1 cellular context compared by ENCODE assay signal in the genomic region with DNA sequence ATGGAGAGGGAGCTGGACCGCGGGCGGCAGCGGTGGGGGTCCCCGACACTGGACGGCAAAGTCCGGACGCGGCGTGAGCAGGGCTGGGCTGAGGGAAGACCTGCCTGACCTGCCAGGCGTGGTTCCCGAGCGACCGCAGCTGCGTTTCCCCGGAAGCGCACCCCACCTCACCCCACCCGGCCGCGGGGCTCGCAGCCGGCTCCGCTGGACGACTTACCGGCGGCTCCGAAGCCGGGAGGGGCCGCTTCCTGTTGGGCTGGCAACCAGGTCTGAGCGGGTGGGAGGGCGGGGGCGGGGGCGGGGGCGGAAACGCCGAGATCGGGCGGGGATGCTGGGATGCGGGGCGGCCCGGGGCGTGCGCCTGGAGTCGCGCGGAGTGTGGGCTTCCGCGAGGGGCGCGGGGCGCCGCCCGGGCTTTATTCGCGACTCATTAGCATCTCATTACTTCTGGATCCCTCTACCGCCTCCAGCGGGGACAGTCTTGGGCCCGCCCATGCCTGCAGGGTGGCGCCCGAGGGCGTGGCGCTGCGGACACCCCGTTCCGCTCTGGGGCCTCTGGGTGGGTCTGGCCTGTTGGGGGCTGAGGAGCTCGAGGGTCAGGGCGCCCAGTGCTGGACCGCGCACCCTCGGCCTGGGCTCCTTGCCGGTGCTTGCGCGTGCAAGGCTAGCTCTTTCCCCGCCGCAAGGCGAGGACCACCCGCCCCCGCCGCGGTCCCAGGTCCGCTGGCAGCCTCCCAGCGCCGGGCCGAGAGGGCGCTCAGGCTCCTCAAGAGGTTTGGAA.
TF ChIP-seq lines count a peak whose summit lies in the region.

A gene with protein sequence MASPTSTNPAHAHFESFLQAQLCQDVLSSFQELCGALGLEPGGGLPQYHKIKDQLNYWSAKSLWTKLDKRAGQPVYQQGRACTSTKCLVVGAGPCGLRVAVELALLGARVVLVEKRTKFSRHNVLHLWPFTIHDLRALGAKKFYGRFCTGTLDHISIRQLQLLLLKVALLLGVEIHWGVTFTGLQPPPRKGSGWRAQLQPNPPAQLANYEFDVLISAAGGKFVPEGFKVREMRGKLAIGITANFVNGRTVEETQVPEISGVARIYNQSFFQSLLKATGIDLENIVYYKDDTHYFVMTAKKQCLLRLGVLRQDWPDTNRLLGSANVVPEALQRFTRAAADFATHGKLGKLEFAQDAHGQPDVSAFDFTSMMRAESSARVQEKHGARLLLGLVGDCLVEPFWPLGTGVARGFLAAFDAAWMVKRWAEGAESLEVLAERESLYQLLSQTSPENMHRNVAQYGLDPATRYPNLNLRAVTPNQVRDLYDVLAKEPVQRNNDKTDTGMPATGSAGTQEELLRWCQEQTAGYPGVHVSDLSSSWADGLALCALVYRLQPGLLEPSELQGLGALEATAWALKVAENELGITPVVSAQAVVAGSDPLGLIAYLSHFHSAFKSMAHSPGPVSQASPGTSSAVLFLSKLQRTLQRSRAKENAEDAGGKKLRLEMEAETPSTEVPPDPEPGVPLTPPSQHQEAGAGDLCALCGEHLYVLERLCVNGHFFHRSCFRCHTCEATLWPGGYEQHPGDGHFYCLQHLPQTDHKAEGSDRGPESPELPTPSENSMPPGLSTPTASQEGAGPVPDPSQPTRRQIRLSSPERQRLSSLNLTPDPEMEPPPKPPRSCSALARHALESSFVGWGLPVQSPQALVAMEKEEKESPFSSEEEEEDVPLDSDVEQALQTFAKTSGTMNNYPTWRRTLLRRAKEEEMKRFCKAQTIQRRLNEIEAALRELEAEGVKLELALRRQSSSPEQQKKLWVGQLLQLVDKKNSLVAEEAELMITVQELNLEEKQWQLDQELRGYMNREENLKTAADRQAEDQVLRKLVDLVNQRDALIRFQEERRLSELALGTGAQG (minus strand): TSS at position 271 of the 781 bp plus-strand sequence. CDS start 1,576 bp downstream, outside the sequence.

TF ChIP-seq in HepG2, 621 proteins besides CTCF, POLR2A, EP300 and RAD21 (continued from another document and continues in another):
- TF ChIP-seq, protein P1, sequence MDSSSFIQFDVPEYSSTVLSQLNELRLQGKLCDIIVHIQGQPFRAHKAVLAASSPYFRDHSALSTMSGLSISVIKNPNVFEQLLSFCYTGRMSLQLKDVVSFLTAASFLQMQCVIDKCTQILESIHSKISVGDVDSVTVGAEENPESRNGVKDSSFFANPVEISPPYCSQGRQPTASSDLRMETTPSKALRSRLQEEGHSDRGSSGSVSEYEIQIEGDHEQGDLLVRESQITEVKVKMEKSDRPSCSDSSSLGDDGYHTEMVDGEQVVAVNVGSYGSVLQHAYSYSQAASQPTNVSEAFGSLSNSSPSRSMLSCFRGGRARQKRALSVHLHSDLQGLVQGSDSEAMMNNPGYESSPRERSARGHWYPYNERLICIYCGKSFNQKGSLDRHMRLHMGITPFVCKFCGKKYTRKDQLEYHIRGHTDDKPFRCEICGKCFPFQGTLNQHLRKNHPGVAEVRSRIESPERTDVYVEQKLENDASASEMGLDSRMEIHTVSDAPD (CRISPR knock-in tag; IDR thresholded peaks at IDR 0.05): no peak
- TF ChIP-seq ZNF235 (CRISPR knock-in tag; IDR thresholded peaks at IDR 0.05; ENCODE audit: borderline replicate concordance) (no peak), WIZ (CRISPR knock-in tag; IDR thresholded peaks at IDR 0.05) (no peak), RFX3 (CRISPR knock-in tag; IDR thresholded peaks at IDR 0.05) (no peak), ZFP36L2 (CRISPR knock-in tag; IDR thresholded peaks at IDR 0.05) (no peak), ESRRA (CRISPR knock-in tag; IDR thresholded peaks at IDR 0.05; ENCODE audit: low read depth) (no peak), ZNF207 (IDR thresholded peaks at IDR 0.05; ENCODE audit: borderline replicate concordance) (no peak), NFIC (IDR thresholded peaks at IDR 0.05; ENCODE audit: low read length) (no peak), CENPX (CRISPR knock-in tag; IDR thresholded peaks at IDR 0.05) (no peak), ZNF24 (IDR thresholded peaks at IDR 0.05) (no peak), ZNF773 (CRISPR knock-in tag; IDR thresholded peaks at IDR 0.05; ENCODE audit: borderline replicate concordance) (peak; percentile 18; the same call in 1 of the 2 replicates), ATRX (CRISPR knock-in tag; IDR thresholded peaks at IDR 0.05; ENCODE audit: borderline replicate concordance) (no peak), HNRNPUL1 (IDR thresholded peaks at IDR 0.05; ENCODE audit: low read depth, low read length) (no peak), HDAC2 (CRISPR knock-in tag; IDR thresholded peaks at IDR 0.05) (no peak), DR1 (CRISPR knock-in tag; IDR thresholded peaks at IDR 0.05) (no peak), ZNF556 (CRISPR knock-in tag; IDR thresholded peaks at IDR 0.05; ENCODE audit: borderline replicate concordance) (no peak; the same call in 1 of the 2 replicates), DPF2 (CRISPR knock-in tag; IDR thresholded peaks at IDR 0.05; ENCODE audit: borderline replicate concordance, low read depth) (no peak), MAFF (IDR thresholded peaks at IDR 0.05; ENCODE audit: low read depth, low read length) (no peak), NFIB (CRISPR knock-in tag; IDR thresholded peaks at IDR 0.05; ENCODE audit: borderline replicate concordance) (no peak), ZNF530 (CRISPR knock-in tag; IDR thresholded peaks at IDR 0.05; ENCODE audit: low read depth) (no peak), ZNF496 (CRISPR knock-in tag; IDR thresholded peaks at IDR 0.05; ENCODE audit: insufficient replicate concordance) (no peak), NCOA1 (CRISPR knock-in tag; IDR thresholded peaks at IDR 0.05) (0 out of 2 replicates have a peak, but pooled peaks have one; percentile 55), ZNF326 (CRISPR knock-in tag; IDR thresholded peaks at IDR 0.05; ENCODE audit: borderline replicate concordance) (no peak), ZNF598 (CRISPR knock-in tag; IDR thresholded peaks at IDR 0.05; ENCODE audit: borderline replicate concordance) (no peak), ARNTL (CRISPR knock-in tag; IDR thresholded peaks at IDR 0.05) (no peak)
- TF ChIP-seq, protein P2, sequence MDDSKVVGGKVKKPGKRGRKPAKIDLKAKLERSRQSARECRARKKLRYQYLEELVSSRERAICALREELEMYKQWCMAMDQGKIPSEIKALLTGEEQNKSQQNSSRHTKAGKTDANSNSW (CRISPR knock-in tag; IDR thresholded peaks at IDR 0.05; ENCODE audit: borderline replicate concordance): no peak
- TF ChIP-seq, protein P3, sequence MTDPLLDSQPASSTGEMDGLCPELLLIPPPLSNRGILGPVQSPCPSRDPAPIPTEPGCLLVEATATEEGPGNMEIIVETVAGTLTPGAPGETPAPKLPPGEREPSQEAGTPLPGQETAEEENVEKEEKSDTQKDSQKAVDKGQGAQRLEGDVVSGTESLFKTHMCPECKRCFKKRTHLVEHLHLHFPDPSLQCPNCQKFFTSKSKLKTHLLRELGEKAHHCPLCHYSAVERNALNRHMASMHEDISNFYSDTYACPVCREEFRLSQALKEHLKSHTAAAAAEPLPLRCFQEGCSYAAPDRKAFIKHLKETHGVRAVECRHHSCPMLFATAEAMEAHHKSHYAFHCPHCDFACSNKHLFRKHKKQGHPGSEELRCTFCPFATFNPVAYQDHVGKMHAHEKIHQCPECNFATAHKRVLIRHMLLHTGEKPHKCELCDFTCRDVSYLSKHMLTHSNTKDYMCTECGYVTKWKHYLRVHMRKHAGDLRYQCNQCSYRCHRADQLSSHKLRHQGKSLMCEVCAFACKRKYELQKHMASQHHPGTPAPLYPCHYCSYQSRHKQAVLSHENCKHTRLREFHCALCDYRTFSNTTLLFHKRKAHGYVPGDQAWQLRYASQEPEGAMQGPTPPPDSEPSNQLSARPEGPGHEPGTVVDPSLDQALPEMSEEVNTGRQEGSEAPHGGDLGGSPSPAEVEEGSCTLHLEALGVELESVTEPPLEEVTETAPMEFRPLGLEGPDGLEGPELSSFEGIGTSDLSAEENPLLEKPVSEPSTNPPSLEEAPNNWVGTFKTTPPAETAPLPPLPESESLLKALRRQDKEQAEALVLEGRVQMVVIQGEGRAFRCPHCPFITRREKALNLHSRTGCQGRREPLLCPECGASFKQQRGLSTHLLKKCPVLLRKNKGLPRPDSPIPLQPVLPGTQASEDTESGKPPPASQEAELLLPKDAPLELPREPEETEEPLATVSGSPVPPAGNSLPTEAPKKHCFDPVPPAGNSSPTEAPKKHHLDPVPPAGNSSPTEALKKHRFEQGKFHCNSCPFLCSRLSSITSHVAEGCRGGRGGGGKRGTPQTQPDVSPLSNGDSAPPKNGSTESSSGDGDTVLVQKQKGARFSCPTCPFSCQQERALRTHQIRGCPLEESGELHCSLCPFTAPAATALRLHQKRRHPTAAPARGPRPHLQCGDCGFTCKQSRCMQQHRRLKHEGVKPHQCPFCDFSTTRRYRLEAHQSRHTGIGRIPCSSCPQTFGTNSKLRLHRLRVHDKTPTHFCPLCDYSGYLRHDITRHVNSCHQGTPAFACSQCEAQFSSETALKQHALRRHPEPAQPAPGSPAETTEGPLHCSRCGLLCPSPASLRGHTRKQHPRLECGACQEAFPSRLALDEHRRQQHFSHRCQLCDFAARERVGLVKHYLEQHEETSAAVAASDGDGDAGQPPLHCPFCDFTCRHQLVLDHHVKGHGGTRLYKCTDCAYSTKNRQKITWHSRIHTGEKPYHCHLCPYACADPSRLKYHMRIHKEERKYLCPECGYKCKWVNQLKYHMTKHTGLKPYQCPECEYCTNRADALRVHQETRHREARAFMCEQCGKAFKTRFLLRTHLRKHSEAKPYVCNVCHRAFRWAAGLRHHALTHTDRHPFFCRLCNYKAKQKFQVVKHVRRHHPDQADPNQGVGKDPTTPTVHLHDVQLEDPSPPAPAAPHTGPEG (CRISPR knock-in tag; IDR thresholded peaks at IDR 0.05): no peak
- TF ChIP-seq, protein P4, sequence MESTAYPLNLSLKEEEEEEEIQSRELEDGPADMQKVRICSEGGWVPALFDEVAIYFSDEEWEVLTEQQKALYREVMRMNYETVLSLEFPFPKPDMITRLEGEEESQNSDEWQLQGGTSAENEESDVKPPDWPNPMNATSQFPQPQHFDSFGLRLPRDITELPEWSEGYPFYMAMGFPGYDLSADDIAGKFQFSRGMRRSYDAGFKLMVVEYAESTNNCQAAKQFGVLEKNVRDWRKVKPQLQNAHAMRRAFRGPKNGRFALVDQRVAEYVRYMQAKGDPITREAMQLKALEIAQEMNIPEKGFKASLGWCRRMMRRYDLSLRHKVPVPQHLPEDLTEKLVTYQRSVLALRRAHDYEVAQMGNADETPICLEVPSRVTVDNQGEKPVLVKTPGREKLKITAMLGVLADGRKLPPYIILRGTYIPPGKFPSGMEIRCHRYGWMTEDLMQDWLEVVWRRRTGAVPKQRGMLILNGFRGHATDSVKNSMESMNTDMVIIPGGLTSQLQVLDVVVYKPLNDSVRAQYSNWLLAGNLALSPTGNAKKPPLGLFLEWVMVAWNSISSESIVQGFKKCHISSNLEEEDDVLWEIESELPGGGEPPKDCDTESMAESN (CRISPR knock-in tag; conservative IDR thresholded peaks at IDR 0.05): no peak
- TF ChIP-seq, protein P5, sequence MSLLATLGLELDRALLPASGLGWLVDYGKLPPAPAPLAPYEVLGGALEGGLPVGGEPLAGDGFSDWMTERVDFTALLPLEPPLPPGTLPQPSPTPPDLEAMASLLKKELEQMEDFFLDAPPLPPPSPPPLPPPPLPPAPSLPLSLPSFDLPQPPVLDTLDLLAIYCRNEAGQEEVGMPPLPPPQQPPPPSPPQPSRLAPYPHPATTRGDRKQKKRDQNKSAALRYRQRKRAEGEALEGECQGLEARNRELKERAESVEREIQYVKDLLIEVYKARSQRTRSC (CRISPR knock-in tag; IDR thresholded peaks at IDR 0.05; ENCODE audit: low read depth): no peak
- TF ChIP-seq, protein P6, sequence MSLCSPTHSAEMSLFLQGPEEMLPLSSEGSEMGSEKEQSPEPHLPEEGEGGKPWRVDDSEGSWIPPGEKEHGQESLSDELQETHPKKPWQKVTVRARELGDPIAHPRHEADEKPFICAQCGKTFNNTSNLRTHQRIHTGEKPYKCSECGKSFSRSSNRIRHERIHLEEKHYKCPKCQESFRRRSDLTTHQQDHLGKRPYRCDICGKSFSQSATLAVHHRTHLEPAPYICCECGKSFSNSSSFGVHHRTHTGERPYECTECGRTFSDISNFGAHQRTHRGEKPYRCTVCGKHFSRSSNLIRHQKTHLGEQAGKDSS (CRISPR knock-in tag; IDR thresholded peaks at IDR 0.05; ENCODE audit: borderline replicate concordance, low read depth): 0 out of 2 replicates have a peak, but pooled peaks have one; percentile 3
- TF ChIP-seq, protein P7, sequence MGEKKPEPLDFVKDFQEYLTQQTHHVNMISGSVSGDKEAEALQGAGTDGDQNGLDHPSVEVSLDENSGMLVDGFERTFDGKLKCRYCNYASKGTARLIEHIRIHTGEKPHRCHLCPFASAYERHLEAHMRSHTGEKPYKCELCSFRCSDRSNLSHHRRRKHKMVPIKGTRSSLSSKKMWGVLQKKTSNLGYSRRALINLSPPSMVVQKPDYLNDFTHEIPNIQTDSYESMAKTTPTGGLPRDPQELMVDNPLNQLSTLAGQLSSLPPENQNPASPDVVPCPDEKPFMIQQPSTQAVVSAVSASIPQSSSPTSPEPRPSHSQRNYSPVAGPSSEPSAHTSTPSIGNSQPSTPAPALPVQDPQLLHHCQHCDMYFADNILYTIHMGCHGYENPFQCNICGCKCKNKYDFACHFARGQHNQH (CRISPR knock-in tag; IDR thresholded peaks at IDR 0.05): no peak; the same call in 1 of the 2 replicates
- TF ChIP-seq, protein P8, sequence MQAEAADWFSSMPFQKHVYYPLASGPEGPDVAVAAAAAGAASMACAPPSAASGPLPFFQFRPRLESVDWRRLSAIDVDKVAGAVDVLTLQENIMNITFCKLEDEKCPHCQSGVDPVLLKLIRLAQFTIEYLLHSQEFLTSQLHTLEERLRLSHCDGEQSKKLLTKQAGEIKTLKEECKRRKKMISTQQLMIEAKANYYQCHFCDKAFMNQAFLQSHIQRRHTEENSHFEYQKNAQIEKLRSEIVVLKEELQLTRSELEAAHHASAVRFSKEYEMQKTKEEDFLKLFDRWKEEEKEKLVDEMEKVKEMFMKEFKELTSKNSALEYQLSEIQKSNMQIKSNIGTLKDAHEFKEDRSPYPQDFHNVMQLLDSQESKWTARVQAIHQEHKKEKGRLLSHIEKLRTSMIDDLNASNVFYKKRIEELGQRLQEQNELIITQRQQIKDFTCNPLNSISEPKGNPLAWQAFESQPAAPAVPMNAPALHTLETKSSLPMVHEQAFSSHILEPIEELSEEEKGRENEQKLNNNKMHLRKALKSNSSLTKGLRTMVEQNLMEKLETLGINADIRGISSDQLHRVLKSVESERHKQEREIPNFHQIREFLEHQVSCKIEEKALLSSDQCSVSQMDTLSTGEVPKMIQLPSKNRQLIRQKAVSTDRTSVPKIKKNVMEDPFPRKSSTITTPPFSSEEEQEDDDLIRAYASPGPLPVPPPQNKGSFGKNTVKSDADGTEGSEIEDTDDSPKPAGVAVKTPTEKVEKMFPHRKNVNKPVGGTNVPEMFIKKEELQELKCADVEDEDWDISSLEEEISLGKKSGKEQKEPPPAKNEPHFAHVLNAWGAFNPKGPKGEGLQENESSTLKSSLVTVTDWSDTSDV (CRISPR knock-in tag; IDR thresholded peaks at IDR 0.05): no peak
- TF ChIP-seq, protein P9, sequence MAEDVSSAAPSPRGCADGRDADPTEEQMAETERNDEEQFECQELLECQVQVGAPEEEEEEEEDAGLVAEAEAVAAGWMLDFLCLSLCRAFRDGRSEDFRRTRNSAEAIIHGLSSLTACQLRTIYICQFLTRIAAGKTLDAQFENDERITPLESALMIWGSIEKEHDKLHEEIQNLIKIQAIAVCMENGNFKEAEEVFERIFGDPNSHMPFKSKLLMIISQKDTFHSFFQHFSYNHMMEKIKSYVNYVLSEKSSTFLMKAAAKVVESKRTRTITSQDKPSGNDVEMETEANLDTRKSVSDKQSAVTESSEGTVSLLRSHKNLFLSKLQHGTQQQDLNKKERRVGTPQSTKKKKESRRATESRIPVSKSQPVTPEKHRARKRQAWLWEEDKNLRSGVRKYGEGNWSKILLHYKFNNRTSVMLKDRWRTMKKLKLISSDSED (CRISPR knock-in tag; IDR thresholded peaks at IDR 0.05): no peak
